In genomic region chr1:144021690-144022384, GRCh38 we compare ENCODE assay signal across 9 cellular contexts. TPM values are rescaled to one million over a fixed set of nuclear protein-coding genes. Genes with fewer than 3 reads are reported as not detected.
DNase-seq lines count a peak whose midpoint lies in the region; ATAC-seq and TF ChIP-seq lines count a peak whose summit lies in the region.
"Not testable (repeated sequence)": the region's sequence is repeated elsewhere in the genome, so short reads cannot be mapped to it uniquely, and the experiment has no call there.
"Had no signal": no experiment of that assay in that cellular context is flagged by ENCODE, and none has a peak within 500 bp of the region (broad histone marks: within the 10 kb centered on the region; RNA-seq: fewer than 3 reads in every experiment).

No MANE protein-coding gene starts in this region.

- TF ChIP-seq CTCF in DND-41 (IDR thresholded peaks at IDR 0.05; ENCODE audit: borderline replicate concordance, extremely low read depth, low read length, poor library complexity, severe bottlenecking); KMS-11 (conservative IDR thresholded peaks at IDR 0.05; ENCODE audit: low read depth, low read length): not testable (repeated sequence)

- H3K27me3 ChIP-seq in DND-41 (ENCODE audit: insufficient read depth, low read length, poor library complexity); KMS-11 (ENCODE audit: insufficient read depth, low read depth); MG63: not testable (repeated sequence)

- not testable (repeated sequence) for H3K4me2 ChIP-seq in DND-41 (ENCODE audit: insufficient read depth, low read length)
- peak overlapping the region; percentile 39 for H3K4me2 ChIP-seq in KMS-11

- DNase-seq in DND-41 (peak; percentile 1), MG63 (peak; percentile 58)
- peak; percentile 42 for DNase-seq in activated CD4-positive, alpha-beta T cell treated with anti-CD3 and anti-CD28 coated beads, Interleukin-2, amount 10 ng/mL, durations not matched to agents 24 days and 14 days
- DNase-seq in left ventricle myocardium superior, result not testable (repeated sequence)

- H3K27me3 Mint-ChIP-seq in activated CD4-positive, alpha-beta T cell treated with anti-CD3 and anti-CD28 coated beads, Interleukin-2, amount 10 ng/mL, durations not matched to agents 24 days and 14 days, result not testable (repeated sequence)

- H3K36me3 Mint-ChIP-seq in activated CD4-positive, alpha-beta T cell treated with anti-CD3 and anti-CD28 coated beads, Interleukin-2, amount 10 ng/mL, durations not matched to agents 24 days and 14 days (ENCODE audit: low read depth), result not testable (repeated sequence)

- H3K4me3 Mint-ChIP-seq in activated CD4-positive, alpha-beta T cell treated with anti-CD3 and anti-CD28 coated beads, Interleukin-2, amount 10 ng/mL, durations not matched to agents 24 days and 14 days, result not testable (repeated sequence)

- H3K9me3 Mint-ChIP-seq in activated CD4-positive, alpha-beta T cell treated with anti-CD3 and anti-CD28 coated beads, Interleukin-2, amount 10 ng/mL, durations not matched to agents 24 days and 14 days, result not testable (repeated sequence)

- not testable (repeated sequence) for H3K79me2 ChIP-seq in DND-41 (ENCODE audit: insufficient read depth, low read length)
- H3K79me2 ChIP-seq in KMS-11 (ENCODE audit: insufficient read depth, low read depth), result peaks cover 14% of the 10 kb centered on the region; the same call in 1 of the 2 replicates

- H3K4me3 ChIP-seq in DND-41 (ENCODE audit: low read depth in 1 of 2, low read length in 2 of 2); KMS-11 (IDR thresholded peaks at IDR 0.05; ENCODE audit: insufficient read depth, low read depth, low read length); MG63: not testable (repeated sequence)

- not testable (repeated sequence) for H4K20me1 ChIP-seq in DND-41 (ENCODE audit: insufficient read depth, low read length); KMS-11 (ENCODE audit: insufficient read depth)

- H3K27ac Mint-ChIP-seq in activated CD4-positive, alpha-beta T cell treated with anti-CD3 and anti-CD28 coated beads, Interleukin-2, amount 10 ng/mL, durations not matched to agents 24 days and 14 days, result not testable (repeated sequence)

- not testable (repeated sequence) for H3K4me1 Mint-ChIP-seq in activated CD4-positive, alpha-beta T cell treated with anti-CD3 and anti-CD28 coated beads, Interleukin-2, amount 10 ng/mL, durations not matched to agents 24 days and 14 days

- H3K27ac ChIP-seq in DND-41 (ENCODE audit: low read length), result not testable (repeated sequence)
- H3K27ac ChIP-seq in KMS-11, result peak overlapping the region; percentile 68

- H3K36me3 ChIP-seq in DND-41 (ENCODE audit: insufficient read depth, low read length); KMS-11 (ENCODE audit: insufficient read depth); MG63: not testable (repeated sequence)

- not testable (repeated sequence) for H3K9ac ChIP-seq in DND-41 (ENCODE audit: low read depth, low read length); KMS-11

- not testable (repeated sequence) for H2AFZ ChIP-seq in DND-41 (ENCODE audit: low read depth, low read length); KMS-11 (ENCODE audit: low read depth)

- H3K9me3 ChIP-seq in DND-41 (ENCODE audit: insufficient read depth, low read length, severe bottlenecking); MG63: not testable (repeated sequence)

- intact Hi-C loops in activated CD4-positive, alpha-beta T cell treated with anti-CD3 and anti-CD28 coated beads, Interleukin-2, amount 10 ng/mL, durations not matched to agents 24 days and 14 days (cut with micrococcal nuclease); left ventricle myocardium superior (cut with micrococcal nuclease): not testable (repeated sequence)

- ATAC-seq in DND-41 (ENCODE audit: insufficient read depth, low read depth), result peak; percentile 91
- peak; percentile 11 for ATAC-seq in left ventricle myocardium superior

- H3K4me1 ChIP-seq in DND-41 (ENCODE audit: insufficient read depth, low read length), result not testable (repeated sequence)
- peaks cover 17% of the 10 kb centered on the region for H3K4me1 ChIP-seq in KMS-11 (ENCODE audit: low read depth, poor library complexity, severe bottlenecking)

RNA-seq across cellular contexts. Expression of gene FAM72C, which starts 50.1 kb away (rescaled TPM):
- total RNA-seq in MG63 (2014; rRNA removed; shearing (Covaris generic); ENCODE audit: low replicate concordance), result 0.89 and 4.1 TPM in 2 replicates
- total RNA-seq in activated CD4-positive, alpha-beta T cell treated with anti-CD3 and anti-CD28 coated beads, Interleukin-2, amount 10 ng/mL, durations not matched to agents 24 days and 14 days, result 16.9 and 17.3 TPM in 2 replicates
- not detected for total RNA-seq in left ventricle myocardium superior
- total RNA-seq: B cell; Caco-2; CD4-positive, alpha-beta T cell; CD8-positive, alpha-beta T cell had no signal
